In genomic region chr3:152269423-152270144, GRCh38 we compare ENCODE assay signal across 8 cellular contexts. TPM values are rescaled to one million over a fixed set of nuclear protein-coding genes. Genes with fewer than 3 reads are reported as not detected.
DNase-seq lines count a peak whose midpoint lies in the region; ATAC-seq and TF ChIP-seq lines count a peak whose summit lies in the region.

No MANE protein-coding gene starts in this region.

- peak overlapping the region; percentile 95 for H3K27ac ChIP-seq in SU-DHL-6 (ENCODE audit: low read depth, low read length)

- peak overlapping the region; percentile 81 for H3K9ac ChIP-seq in SU-DHL-6 (ENCODE audit: low read length)

- no peak for TF ChIP-seq CTCF in SU-DHL-6 (IDR thresholded peaks at IDR 0.05; ENCODE audit: insufficient read depth, low read length, poor library complexity, severe bottlenecking)
- TF ChIP-seq CTCF in choroid plexus epithelial cell (conservative IDR thresholded peaks at IDR 0.05; ENCODE audit: low read depth, low read length) = peak; percentile 2

- DNase-seq in GM03348 (ENCODE audit: low spot score) (peak; percentile 64), HCEC 1CT (peak; percentile 95), MV-4-11 (lab: John Stamatoyannopoulos, UW) (peak; percentile 54), choroid plexus epithelial cell (ENCODE audit: low read depth) (peak; percentile 93), left colon (peak; percentile 69 to 78), HPDE6-E6E7 (ENCODE audit: extremely low spot score) (no peak)
- peak; percentile 60 to 88 (median 74) for DNase-seq in stimulated activated naive CD4-positive, alpha-beta T cell (lab: John Stamatoyannopoulos, UW)

- no peaks in the 10 kb centered on the region for H3K27me3 ChIP-seq in SU-DHL-6 (ENCODE audit: low read length)

- no peak overlapping the region for H2AFZ ChIP-seq in SU-DHL-6 (ENCODE audit: low read depth, low read length, severe bottlenecking)

- H3K9me2 ChIP-seq in SU-DHL-6 (replicated peaks; ENCODE audit: insufficient read depth, low read length) = no peaks in the 10 kb centered on the region

- H3K79me2 ChIP-seq in SU-DHL-6 (ENCODE audit: insufficient read depth, low read length) = peaks cover 62% of the 10 kb centered on the region

- H3K4me3 ChIP-seq in SU-DHL-6 (ENCODE audit: insufficient read depth, low read length, poor library complexity, severe bottlenecking) (peak overlapping the region; percentile 68), choroid plexus epithelial cell (ENCODE audit: low read depth, low read length) (peak overlapping the region; percentile 90)

- intact Hi-C loops in left colon (cut with DNase I, micrococcal nuclease) = loop anchor here in 1 of 2 donors (5.0 to 10.0 kb wide), 2 partner anchors 67 to 175 kb away; no protein-coding TSS in a partner anchor

- peak; percentile 78 for ATAC-seq in left colon

- peaks cover 10% of the 10 kb centered on the region; the same call in 1 of the 2 replicates for H3F3A ChIP-seq in SU-DHL-6 (ENCODE audit: insufficient read depth)

- peaks cover 8% of the 10 kb centered on the region for H3K36me3 ChIP-seq in SU-DHL-6 (ENCODE audit: low read length)

- no peaks in the 10 kb centered on the region for H3K9me3 ChIP-seq in SU-DHL-6 (ENCODE audit: insufficient read depth, low read length)

- H3K4me2 ChIP-seq in SU-DHL-6 (ENCODE audit: low read depth, low read length, poor library complexity, severe bottlenecking) = peak overlapping the region; percentile 91

- H4K20me1 ChIP-seq in SU-DHL-6 (ENCODE audit: low read depth, low read length) = peaks cover 45% of the 10 kb centered on the region

RNA-seq across cellular contexts. Expression of gene MBNL1, which starts 0.9 kb away (rescaled TPM):
- total RNA-seq in left colon = 100 to 1,000 TPM; 154 to 183 TPM
